1 cellular context compared by ENCODE assay signal in the genomic region with DNA sequence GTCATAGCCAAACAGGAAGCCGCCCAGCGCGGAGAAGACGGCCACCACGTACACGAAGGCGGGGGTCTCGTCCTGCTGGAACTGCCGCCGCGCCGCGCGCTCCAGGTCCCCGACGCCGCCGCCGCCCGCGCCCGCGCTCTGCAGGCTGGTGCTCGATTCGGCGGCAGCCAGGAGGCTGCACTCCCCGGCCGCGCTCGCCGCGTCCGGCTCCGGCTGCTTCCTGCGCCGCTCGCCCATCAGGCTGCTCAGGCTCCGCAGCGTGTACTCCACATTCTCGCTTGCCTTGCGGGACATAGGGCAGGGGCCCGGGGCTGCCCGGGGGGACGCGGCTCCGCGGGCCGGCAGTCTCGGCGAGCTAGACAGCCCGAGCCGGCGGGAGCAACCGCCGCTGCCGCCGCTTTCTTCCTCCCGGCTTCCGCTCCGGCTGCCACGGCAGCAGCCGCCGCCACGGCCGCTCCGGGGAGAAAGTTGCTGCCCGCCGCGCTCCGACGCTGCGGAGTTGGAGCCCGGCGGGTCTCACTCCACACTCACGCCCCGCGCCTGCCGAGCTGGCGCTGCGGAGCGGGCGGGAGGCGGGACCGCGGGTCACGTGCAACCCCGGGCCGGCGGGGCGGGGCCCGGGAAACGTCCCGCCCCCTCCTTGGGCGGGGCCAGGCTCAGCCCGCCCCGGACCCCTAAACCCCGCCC.
TF ChIP-seq lines count a peak whose summit lies in the region.

A gene (minus strand): TSS at position 567 of the 687 bp plus-strand sequence. CDS start 273 bp downstream, at position 294.

TF ChIP-seq in GM23338, 12 proteins besides CTCF, POLR2A, EP300 and RAD21 (continued from another document):
- no peak for TF ChIP-seq STAT1 (IDR thresholded peaks at IDR 0.05; ENCODE audit: unreplicated experiment)
